Comparison of ENCODE assay signal across 8 cellular contexts in genomic region chr4:2935762-2936743, GRCh38. TPM values are rescaled to one million over a fixed set of nuclear protein-coding genes. Genes with fewer than 3 reads are reported as not detected.
DNase-seq lines count a peak whose midpoint lies in the region; ATAC-seq, FAIRE-seq and TF ChIP-seq lines count a peak whose summit lies in the region.

No MANE protein-coding gene starts in this region.

- H3K23me2 ChIP-seq in H1 (ENCODE audit: low read depth, low read length), result peaks cover 15% of the 10 kb centered on the region

- 88% methylated on average over 20 of the region's 20 CpGs; no CpG with 5 or more reads in 1 of the 2 experiments for WGBS in H1 (ENCODE audit: extremely low coverage in 1 of 2, insufficient coverage in 1 of 2, insufficient read length in 1 of 2, insufficient replicate concordance in 2 of 2, low coverage in 1 of 2, low lambda C conversion rate in 2 of 2, missing lambda C conversion rate in 1 of 2), 2 experiments

- H2BK5ac ChIP-seq in H1 (ENCODE audit: low read depth, low read length), result no peak overlapping the region

- DNase-seq in cardiac septum (ENCODE audit: low spot score), result peak; percentile 41
- no peak for DNase-seq in Right ventricle myocardium superior
- DNase-seq in H1 (ENCODE audit: low read depth in 1 of 2, low spot score in 2 of 2), result no peak
- no peak for DNase-seq in Ammon's horn (ENCODE audit: low spot score)
- DNase-seq in nucleus accumbens (lab: John Stamatoyannopoulos, UW), result no peak

- no peak overlapping the region for H2BK120ac ChIP-seq in H1 (replicated peaks; ENCODE audit: low read depth, low read length)

- H3K27me3 ChIP-seq in H1 (replicated peaks in 1 of 4; ENCODE audit: control insufficient read depth in 3 of 4, extremely low read depth in 1 of 4, insufficient read depth in 3 of 4, low read length in 3 of 4) (no peaks in the 10 kb centered on the region), neuron (ENCODE audit: insufficient read depth, low read length) (no peaks in the 10 kb centered on the region)

- H3K9ac ChIP-seq in H1 (replicated peaks in 1 of 4; ENCODE audit: extremely low read depth in 1 of 4, low read depth in 3 of 4, low read length in 3 of 4), result peak overlapping the region in 1 of 4 experiments; percentile 80; a peak in 2 of 7 replicates

- CTCF ChIA-PET in H1 (lab: Charles Lee; ENCODE audit: partially characterized antibody), result interaction anchor here (0.8 to 2.0 kb wide), 11 partner anchors 9 to 174 kb away, joined by 3 to 11 read pairs (median 3); no protein-coding TSS in a partner anchor

- no peak overlapping the region for H4K5ac ChIP-seq in H1 (ENCODE audit: insufficient read length, low read depth, low read length)

- no peak overlapping the region for H2BK12ac ChIP-seq in H1 (ENCODE audit: low read depth, low read length)

- H3K56ac ChIP-seq in H1 (replicated peaks; ENCODE audit: insufficient read length, low read depth, low read length), result no peak overlapping the region

- peaks cover 7% of the 10 kb centered on the region for H3K79me1 ChIP-seq in H1 (ENCODE audit: low read depth, low read length)

- peaks cover 11 to 34% of the 10 kb centered on the region in 2 experiments for H4K20me1 ChIP-seq in H1 (replicated peaks in 1 of 2; ENCODE audit: control insufficient read depth in 1 of 2, insufficient read depth in 2 of 2, low read length in 2 of 2)

- FAIRE-seq in H1 (lab: Jason Lieb, UNC), result no peak

- no peak overlapping the region for H3K14ac ChIP-seq in H1 (ENCODE audit: insufficient read length)

- H3K23ac ChIP-seq in H1 (ENCODE audit: insufficient read length), result no peak overlapping the region

- H2AK5ac ChIP-seq in H1 (ENCODE audit: low read depth, low read length), result no peak overlapping the region

- peak overlapping the region; percentile 88 to 94 for H3K4me2 ChIP-seq in H1 (ENCODE audit: insufficient read depth in 1 of 2, low read depth in 2 of 2, low read length in 2 of 2)

- H3K4me3 ChIP-seq in H1 (ENCODE audit: extremely low read depth in 1 of 4, insufficient read depth in 2 of 4, low read depth in 3 of 4, low read length in 4 of 4) (peak overlapping the region; percentile 79 to 83 (median 82); a peak in 7 of 8 replicates), neuron (ENCODE audit: low read length) (peak overlapping the region; percentile 73)

- H3K36me3 ChIP-seq in H1 (ENCODE audit: control insufficient read depth in 2 of 4, insufficient read depth in 4 of 4, low read length in 3 of 4), result peaks cover 20 to 39% (median 32%) of the 10 kb centered on the region in 4 experiments
- peaks cover 51% of the 10 kb centered on the region for H3K36me3 ChIP-seq in neuron (ENCODE audit: insufficient read depth, low read length)

- peaks cover 0 to 19% of the 10 kb centered on the region in 2 experiments; a peak in 2 of 4 replicates for H3K79me2 ChIP-seq in H1 (ENCODE audit: control insufficient read depth in 1 of 2, insufficient read depth in 2 of 2, low read length in 2 of 2)

- TF ChIP-seq EP300 in H1 (IDR thresholded peaks at IDR 0.05; ENCODE audit: borderline replicate concordance in 1 of 2, low read depth in 2 of 2, low read length in 2 of 2), result no peak

- TF ChIP-seq RAD21 in H1 (IDR thresholded peaks at IDR 0.05 in 1 of 2, conservative IDR thresholded peaks at IDR 0.05 in 1 of 2; ENCODE audit: low read depth in 2 of 2, low read length in 2 of 2), result no peak

- H4K8ac ChIP-seq in H1 (ENCODE audit: extremely low read depth, insufficient read depth, low read length), result no peak overlapping the region

- intact Hi-C loops in cardiac septum (cut with DNase I), result loop anchor here (2.0 kb wide), 1 partner anchor 179 kb away; the partner anchor contains the start of gene TNIP2
- intact Hi-C loops in Right ventricle myocardium superior (cut with DNase I), result loop anchor here (10.0 kb wide), 1 partner anchor 171 kb away; no protein-coding TSS in a partner anchor

- H3K9me3 ChIP-seq in H1 (ENCODE audit: insufficient read depth in 2 of 2, low read depth in 1 of 2, low read length in 1 of 2) (no peaks in the 10 kb centered on the region; a peak in 1 of 4 replicates), neuron (ENCODE audit: low read length) (no peaks in the 10 kb centered on the region)

- POLR2A ChIA-PET in H1 (lab: Charles Lee; ENCODE audit: partially characterized antibody), result interaction anchor here (0.6 to 6.0 kb wide), 21 partner anchors 8 to 313 kb away, joined by 3 to 45 read pairs (median 5); partner anchors contain the start of genes GRK4, NOP14 and TNIP2

- no peak; a peak in 1 of 3 replicates for TF ChIP-seq POLR2A in H1 (IDR thresholded peaks at IDR 0.05; ENCODE audit: control extremely low read depth in 1 of 2, low read depth in 2 of 2, low read length in 2 of 2)

- H3K18ac ChIP-seq in H1 (ENCODE audit: extremely low read depth, low read length), result no peak overlapping the region

- no peak overlapping the region for H3K4ac ChIP-seq in H1 (replicated peaks; ENCODE audit: insufficient read length, low read depth, low read length)

- no peak overlapping the region for H2BK15ac ChIP-seq in H1 (ENCODE audit: low read length)

- H2AFZ ChIP-seq in H1 (ENCODE audit: low read length) (no peak overlapping the region), neuron (ENCODE audit: low read depth, low read length) (no peak overlapping the region)

- peaks cover 0 to 14% (median 7%) of the 10 kb centered on the region in 4 experiments; a peak in 6 of 7 replicates for H3K4me1 ChIP-seq in H1 (replicated peaks in 1 of 4; ENCODE audit: control insufficient read depth in 3 of 4, insufficient read depth in 4 of 4, low read length in 3 of 4)
- peaks cover 15% of the 10 kb centered on the region for H3K4me1 ChIP-seq in neuron (ENCODE audit: insufficient read depth, low read length)

- H3K27ac ChIP-seq in H1 (ENCODE audit: low read depth, low read length), result no peak overlapping the region

- H2BK20ac ChIP-seq in H1 (ENCODE audit: low read length), result no peak overlapping the region

- no peak overlapping the region for H4K91ac ChIP-seq in H1 (replicated peaks; ENCODE audit: insufficient read length, low read length)

- ATAC-seq in Right ventricle myocardium superior (ENCODE audit: poor library complexity) (no peak), HG02970 (IDR thresholded peaks at IDR 0.05; ENCODE audit: low FRiP score, unreplicated experiment) (no peak)
- ATAC-seq in activated CD4-positive, CD25-positive, alpha-beta regulatory T cell treated with anti-CD3 and anti-CD28 coated beads, Interleukin-2, amount 50 U/mL, for 24 hours, result peak; percentile 70 to 71

- TF ChIP-seq CTCF in H1 (IDR thresholded peaks at IDR 0.05; ENCODE audit: control extremely low read depth in 1 of 3, insufficient read depth in 1 of 3, low read depth in 1 of 3, low read length in 3 of 3), result no peak

TF ChIP-seq in H1, 55 proteins besides CTCF, POLR2A, EP300 and RAD21:
- TF ChIP-seq SIRT6 (IDR thresholded peaks at IDR 0.05; ENCODE audit: low read length) (no peak), TAF7 (optimal IDR thresholded peaks at IDR 0.05; ENCODE audit: borderline replicate concordance, low read depth, low read length) (peak; percentile 21)

RNA-seq across cellular contexts. Expression of gene NOP14, which starts 27.2 kb away (rescaled TPM):
- total RNA-seq in cardiac septum (16.1 TPM), Right ventricle myocardium superior (20.7 TPM)
- total RNA-seq in H1 (2021; fragmentation: NEBNext Ultra II Directional; extraction: Animal tissue kit (Norgen Biotek cat#: 25700)), result 44.4 and 45.3 TPM in 2 replicates
- 8.6 TPM in 2 replicates for polyA plus RNA-seq in H1 (2011; rRNA removed)
- 9.5 TPM for polyA plus RNA-seq in H1 (2011; cell fraction: cytosol; rRNA removed)
- 13.1 TPM for polyA plus RNA-seq in H1 (2011; cell fraction: nucleus; rRNA removed)
- polyA plus RNA-seq in H1 (2012, experiment 1 of 2), result 32.1 to 38.1 TPM (median 36.6 TPM) in 4 replicates
- 15.3 TPM for polyA plus RNA-seq in H1 (2012, experiment 2 of 2)
- 44.3 TPM for polyA plus RNA-seq in H1 (2013, experiment 1 of 2)
- polyA plus RNA-seq in H1 (2013, experiment 2 of 2), result 41.2 TPM
- 8.9 and 9.4 TPM in 2 replicates for polyA minus RNA-seq in H1 (2011; rRNA and poly(A)+ RNA removed)
- 19.7 TPM for polyA minus RNA-seq in H1 (2011; cell fraction: cytosol; rRNA and poly(A)+ RNA removed)
- 17.3 TPM for polyA minus RNA-seq in H1 (2011; cell fraction: nucleus; rRNA and poly(A)+ RNA removed)

RNA-seq across cellular contexts. Expression of gene GRK4, which starts 27.3 kb away (rescaled TPM):
- total RNA-seq in cardiac septum, result 13.5 TPM
- total RNA-seq in Right ventricle myocardium superior, result 8.8 TPM
- total RNA-seq in H1 (2021; fragmentation: NEBNext Ultra II Directional; extraction: Animal tissue kit (Norgen Biotek cat#: 25700)), result 1.8 and 2.1 TPM in 2 replicates
- polyA plus RNA-seq in H1 (2011; rRNA removed), result 0.69 and 0.77 TPM in 2 replicates
- polyA plus RNA-seq in H1 (2011; cell fraction: cytosol; rRNA removed), result 1.2 TPM
- polyA plus RNA-seq in H1 (2011; cell fraction: nucleus; rRNA removed), result 1.0 TPM
- 0.85 to 1.4 TPM (median 1.1 TPM) in 4 replicates for polyA plus RNA-seq in H1 (2012, experiment 1 of 2)
- 0.50 TPM for polyA plus RNA-seq in H1 (2012, experiment 2 of 2)
- 1.6 TPM for polyA plus RNA-seq in H1 (2013, experiment 1 of 2)
- polyA plus RNA-seq in H1 (2013, experiment 2 of 2), result 1.4 TPM
- 1.1 TPM in 2 replicates for polyA minus RNA-seq in H1 (2011; rRNA and poly(A)+ RNA removed)
- polyA minus RNA-seq in H1 (2011; cell fraction: cytosol; rRNA and poly(A)+ RNA removed), result 0.73 TPM
- polyA minus RNA-seq in H1 (2011; cell fraction: nucleus; rRNA and poly(A)+ RNA removed), result 1.9 TPM

Comparison
In these comparisons a context has a peak if more than half of its experiments do, and no peak if none do; other contexts are left out.
1. ATAC-seq: peak in activated CD4-positive, CD25-positive, alpha-beta regulatory T cell treated with anti-CD3 and anti-CD28 coated beads, Interleukin-2, amount 50 U/mL, for 24 hours (2 of 2); none in Right ventricle myocardium superior (single experiment) and HG02970 (single experiment).